In genomic region chr12:96356831-96357230, GRCh38 we compare ENCODE assay signal across 14 cellular contexts. TPM values are rescaled to one million over a fixed set of nuclear protein-coding genes. Genes with fewer than 3 reads are reported as not detected.
DNase-seq lines count a peak whose midpoint lies in the region; ATAC-seq, FAIRE-seq and TF ChIP-seq lines count a peak whose summit lies in the region.
"Had no signal": no experiment of that assay in that cellular context is flagged by ENCODE, and none has a peak within 500 bp of the region (broad histone marks: within the 10 kb centered on the region; RNA-seq: fewer than 3 reads in every experiment).

No MANE protein-coding gene starts in this region.

- H3K4me1 ChIP-seq in GM12878 (ENCODE audit: control insufficient read depth, insufficient read depth, low read length) = peaks cover 7% of the 10 kb centered on the region; the same call in 1 of the 2 replicates
- H3K4me1 ChIP-seq in trophoblast cell (ENCODE audit: control insufficient read depth in 1 of 2, insufficient read depth in 2 of 2, low read length in 2 of 2) = no peaks in the 10 kb centered on the region
- peaks cover 11% of the 10 kb centered on the region for H3K4me1 ChIP-seq in osteoblast (ENCODE audit: insufficient read depth, low read length)
- peaks cover 7 to 39% of the 10 kb centered on the region in 2 donors for H3K4me1 ChIP-seq in adrenal gland (replicated peaks in 1 of 2)

- H3K4me1 Mint-ChIP-seq in activated CD8-positive, alpha-beta T cell treated with anti-CD3 and anti-CD28 coated beads for 36 hours (ENCODE audit: low read depth) = peaks cover 70% of the 10 kb centered on the region
- peaks cover 41% of the 10 kb centered on the region for H3K4me1 Mint-ChIP-seq in activated CD8-positive, alpha-beta T cell treated with anti-CD3 and anti-CD28 coated beads, Interleukin-2, amount 10 ng/mL, durations not matched to agents 7 days and 5 days (ENCODE audit: low read depth)

- H3K36me3 ChIP-seq in GM12878 (ENCODE audit: control insufficient read depth in 2 of 2, insufficient read depth in 2 of 2, low read length in 1 of 2) = no peaks in the 10 kb centered on the region
- no peaks in the 10 kb centered on the region for H3K36me3 ChIP-seq in trophoblast cell (ENCODE audit: control insufficient read depth in 1 of 2, insufficient read depth in 2 of 2, low read length in 2 of 2)
- no peaks in the 10 kb centered on the region for H3K36me3 ChIP-seq in osteoblast (ENCODE audit: insufficient read depth, low read length)
- no peaks in the 10 kb centered on the region for H3K36me3 ChIP-seq in adrenal gland (replicated peaks in 1 of 2)

- peak; percentile 12 for ATAC-seq in activated CD8-positive, alpha-beta T cell treated with anti-CD3 and anti-CD28 coated beads for 36 hours
- no peak for ATAC-seq in activated CD8-positive, alpha-beta T cell treated with anti-CD3 and anti-CD28 coated beads, Interleukin-2, amount 10 ng/mL, durations not matched to agents 7 days and 5 days
- peak; percentile 10; the same call in 2 of the 3 replicates for ATAC-seq in GM12878
- no peak for ATAC-seq in GM19452 (IDR thresholded peaks at IDR 0.05; ENCODE audit: unreplicated experiment)

- POLR2A ChIA-PET in activated CD8-positive, alpha-beta T cell treated with anti-CD3 and anti-CD28 coated beads for 36 hours (lab: Charles Lee) = interaction anchor here (1.0 to 1.8 kb wide), 3 partner anchors 10 to 42 kb away, joined by 3 to 7 read pairs (median 3); no protein-coding TSS in a partner anchor
- POLR2A ChIA-PET in activated CD8-positive, alpha-beta T cell treated with anti-CD3 and anti-CD28 coated beads, Interleukin-2, amount 10 ng/mL, durations not matched to agents 7 days and 5 days (lab: Charles Lee) = no interaction called here
- POLR2A ChIA-PET in GM12878 (lab: Charles Lee) = interaction anchor here (1.1 kb wide), 1 partner anchor 9 kb away, joined by 4 read pairs; no protein-coding TSS in a partner anchor

- no peak overlapping the region for H3K4me3 Mint-ChIP-seq in activated CD8-positive, alpha-beta T cell treated with anti-CD3 and anti-CD28 coated beads for 36 hours
- H3K4me3 Mint-ChIP-seq in activated CD8-positive, alpha-beta T cell treated with anti-CD3 and anti-CD28 coated beads, Interleukin-2, amount 10 ng/mL, durations not matched to agents 7 days and 5 days = no peak overlapping the region
- H3K4me3 Mint-ChIP-seq: CD4-positive, CD25-positive, alpha-beta regulatory T cell; H9; HFFc6 had no signal

- H2AFZ ChIP-seq in GM12878 (ENCODE audit: control insufficient read depth, low read depth, low read length) (no peak overlapping the region), trophoblast cell (ENCODE audit: insufficient read depth, low read length, poor library complexity) (no peak overlapping the region), osteoblast (ENCODE audit: low read length) (no peak overlapping the region)

- H2BK12ac ChIP-seq in trophoblast cell (ENCODE audit: low read length) = no peak overlapping the region

- no peaks in the 10 kb centered on the region for H3K36me3 Mint-ChIP-seq in activated CD8-positive, alpha-beta T cell treated with anti-CD3 and anti-CD28 coated beads for 36 hours (ENCODE audit: low read depth)
- peaks cover 9% of the 10 kb centered on the region for H3K36me3 Mint-ChIP-seq in activated CD8-positive, alpha-beta T cell treated with anti-CD3 and anti-CD28 coated beads, Interleukin-2, amount 10 ng/mL, durations not matched to agents 7 days and 5 days (ENCODE audit: low read depth)
- H3K36me3 Mint-ChIP-seq: CD4-positive, CD25-positive, alpha-beta regulatory T cell had no signal

- H3K4me2 ChIP-seq in GM12878 (ENCODE audit: control insufficient read depth, insufficient read depth) (no peak overlapping the region), trophoblast cell (ENCODE audit: low read length) (no peak overlapping the region), osteoblast (ENCODE audit: insufficient read depth, low read length) (no peak overlapping the region)
- H3K4me2 ChIP-seq: BLaER1 treated with 17β-estradiol and CSF1 and Interleukin-3, amounts not matched to agents 10 nM and 100 nM had no signal

- intact Hi-C loops in activated CD8-positive, alpha-beta T cell treated with anti-CD3 and anti-CD28 coated beads for 36 hours (cut with micrococcal nuclease) = no loop called here
- intact Hi-C loops in GM12878 (cut with micrococcal nuclease; ENCODE audit: unreplicated experiment) = no loop called here
- intact Hi-C loops in adrenal gland (cut with DNase I) = no loop called here

- H2AK5ac ChIP-seq in trophoblast cell (ENCODE audit: low read length) = no peak overlapping the region

- 96% methylated on average over 1 of the region's 1 CpG for WGBS in GM12878 (ENCODE audit: insufficient coverage, insufficient replicate concordance, low lambda C conversion rate, missing lambda C conversion rate)
- no CpG with 5 or more reads among the region's 1 CpG for WGBS in trophoblast cell (ENCODE audit: extremely low coverage, insufficient coverage, insufficient read length)
- 77 to 84% (median 82%) methylated on average over 1 of the region's 1 CpG for WGBS in adrenal gland, 4 donors

- FAIRE-seq in GM12878 (lab: Jason Lieb, UNC) = no peak

- no peak for DNase-seq in activated CD8-positive, alpha-beta T cell treated with anti-CD3 and anti-CD28 coated beads for 36 hours
- DNase-seq in activated CD8-positive, alpha-beta T cell treated with anti-CD3 and anti-CD28 coated beads, Interleukin-2, amount 10 ng/mL, durations not matched to agents 7 days and 5 days = no peak
- no peak for DNase-seq in GM12878 (ENCODE audit: low read depth, low spot score)
- DNase-seq in trophoblast cell = no peak
- no peak for DNase-seq in osteoblast (ENCODE audit: insufficient read length, low spot score, missing footprints)
- no peak for DNase-seq in adrenal gland
- DNase-seq: ACHN; CD4-positive, CD25-positive, alpha-beta regulatory T cell; GOT3; H9; HFFc6 had no signal

- H4K91ac ChIP-seq in trophoblast cell (ENCODE audit: low read depth, low read length) = no peak overlapping the region

- no peak overlapping the region for H3K23ac ChIP-seq in trophoblast cell (ENCODE audit: low read length)

- SMC1A ChIA-PET in GM12878 (lab: Charles Lee; ENCODE audit: uncharacterized antibody, unreplicated experiment) = interaction anchor here (1.2 to 1.5 kb wide), 2 partner anchors 8 to 30 kb away, joined by 3 to 5 read pairs; no protein-coding TSS in a partner anchor

- CTCF ChIA-PET in activated CD8-positive, alpha-beta T cell treated with anti-CD3 and anti-CD28 coated beads for 36 hours (lab: Charles Lee) = interaction anchor here (0.7 to 1.6 kb wide), 5 partner anchors 9 to 21 kb away, joined by 3 to 4 read pairs (median 3); no protein-coding TSS in a partner anchor
- CTCF ChIA-PET in activated CD8-positive, alpha-beta T cell treated with anti-CD3 and anti-CD28 coated beads, Interleukin-2, amount 10 ng/mL, durations not matched to agents 7 days and 5 days (lab: Charles Lee) = interaction anchor here (0.7 to 0.9 kb wide), 2 partner anchors 11 to 43 kb away, joined by 3 read pairs; partner anchors contain the start of gene CDK17
- CTCF ChIA-PET in GM12878 (lab: Yijun Ruan, JAX) = interaction anchor here (1.1 to 1.3 kb wide), 3 partner anchors 8 to 358 kb away, joined by 3 to 4 read pairs (median 3); no protein-coding TSS in a partner anchor

- TF ChIP-seq RAD21 in GM12878 (IDR thresholded peaks at IDR 0.05; ENCODE audit: insufficient read depth, low read depth, low read length) = no peak

- H2BK120ac ChIP-seq in trophoblast cell (ENCODE audit: insufficient read depth, low read length, poor library complexity) = no peak overlapping the region

- H3K9ac ChIP-seq in GM12878 (ENCODE audit: control insufficient read depth, insufficient read depth, low read length) (no peak overlapping the region), trophoblast cell (ENCODE audit: low read length) (no peak overlapping the region)
- H3K9ac ChIP-seq: BLaER1 treated with 17β-estradiol and CSF1 and Interleukin-3, amounts not matched to agents 10 nM and 100 nM had no signal

- H3K27ac Mint-ChIP-seq in activated CD8-positive, alpha-beta T cell treated with anti-CD3 and anti-CD28 coated beads for 36 hours = no peak overlapping the region
- no peak overlapping the region for H3K27ac Mint-ChIP-seq in activated CD8-positive, alpha-beta T cell treated with anti-CD3 and anti-CD28 coated beads, Interleukin-2, amount 10 ng/mL, durations not matched to agents 7 days and 5 days
- H3K27ac Mint-ChIP-seq: HFFc6 had no signal

- no peak overlapping the region for H3K18ac ChIP-seq in trophoblast cell (ENCODE audit: low read length)

- RAD21 ChIA-PET in GM12878 (lab: Charles Lee; ENCODE audit: unreplicated experiment) = interaction anchor here (0.6 to 1.4 kb wide), 2 partner anchors 42 to 44 kb away, joined by 3 to 5 read pairs; partner anchors contain the start of gene CDK17

- no peaks in the 10 kb centered on the region for H3K27me3 Mint-ChIP-seq in activated CD8-positive, alpha-beta T cell treated with anti-CD3 and anti-CD28 coated beads for 36 hours
- H3K27me3 Mint-ChIP-seq in activated CD8-positive, alpha-beta T cell treated with anti-CD3 and anti-CD28 coated beads, Interleukin-2, amount 10 ng/mL, durations not matched to agents 7 days and 5 days (ENCODE audit: low read depth) = no peaks in the 10 kb centered on the region
- H3K27me3 Mint-ChIP-seq: CD4-positive, CD25-positive, alpha-beta regulatory T cell had no signal

- peaks cover 6% of the 10 kb centered on the region; the same call in 1 of the 2 replicates for H4K20me1 ChIP-seq in GM12878 (ENCODE audit: control insufficient read depth, insufficient read depth)
- H4K20me1 ChIP-seq in osteoblast (ENCODE audit: insufficient read depth, low read length) = peaks cover 74% of the 10 kb centered on the region

- TF ChIP-seq CTCF in activated CD8-positive, alpha-beta T cell treated with anti-CD3 and anti-CD28 coated beads for 36 hours (IDR thresholded peaks at IDR 0.05) = no peak
- TF ChIP-seq CTCF in GM12878 (IDR thresholded peaks at IDR 0.05 in 2 of 3, conservative IDR thresholded peaks at IDR 0.05 in 1 of 3; ENCODE audit: control insufficient read depth in 2 of 3, extremely low read depth in 1 of 3, insufficient read depth in 1 of 3, low read depth in 3 of 3, low read length in 3 of 3) (no peak), osteoblast (IDR thresholded peaks at IDR 0.05; ENCODE audit: extremely low read depth, low read depth, low read length) (no peak), adrenal gland (IDR thresholded peaks at IDR 0.05) (no peak)

- H2BK5ac ChIP-seq in trophoblast cell (ENCODE audit: low read depth, low read length, poor library complexity) = no peak overlapping the region

- no peaks in the 10 kb centered on the region for H3K79me1 ChIP-seq in trophoblast cell (ENCODE audit: low read length)

- H4K12ac ChIP-seq in trophoblast cell (ENCODE audit: low read depth, low read length) = no peak overlapping the region

- H3K4ac ChIP-seq in trophoblast cell (ENCODE audit: low read depth, low read length) = peak overlapping the region; percentile 69

- H3K9me3 ChIP-seq in GM12878 (replicated peaks; ENCODE audit: control insufficient read depth, insufficient read depth, low read length) (no peaks in the 10 kb centered on the region), trophoblast cell (ENCODE audit: insufficient read depth, low read depth, low read length) (no peaks in the 10 kb centered on the region), osteoblast (ENCODE audit: low read depth, low read length) (no peaks in the 10 kb centered on the region), adrenal gland (replicated peaks in 1 of 3) (no peaks in the 10 kb centered on the region)

- no TSS peak for BruUV-seq in GM12878 (replicated peaks; lab: Mats Ljungman, UMichigan)

- TF ChIP-seq EP300 in GM12878 (IDR thresholded peaks at IDR 0.05; ENCODE audit: borderline replicate concordance in 1 of 2, control insufficient read depth in 1 of 2, low read depth in 2 of 2, low read length in 2 of 2) = no peak

- H3K27me3 ChIP-seq in GM12878 (replicated peaks in 1 of 2; ENCODE audit: control insufficient read depth in 2 of 2, insufficient read depth in 2 of 2, low read length in 1 of 2) = no peaks in the 10 kb centered on the region
- H3K27me3 ChIP-seq in trophoblast cell (ENCODE audit: insufficient read depth, low read length) = no peaks in the 10 kb centered on the region
- no peaks in the 10 kb centered on the region for H3K27me3 ChIP-seq in osteoblast (ENCODE audit: insufficient read depth, low read length)
- H3K27me3 ChIP-seq in adrenal gland = no peaks in the 10 kb centered on the region
- H3K27me3 ChIP-seq: BLaER1 treated with 17β-estradiol and CSF1 and Interleukin-3, amounts not matched to agents 10 nM and 100 nM had no signal

- H3K14ac ChIP-seq in trophoblast cell (ENCODE audit: low read length) = no peak overlapping the region

- no peak overlapping the region for H3K27ac ChIP-seq in GM12878 (ENCODE audit: control insufficient read depth, insufficient read depth)
- no peak overlapping the region for H3K27ac ChIP-seq in trophoblast cell (ENCODE audit: low read depth, low read length)
- H3K27ac ChIP-seq in osteoblast (ENCODE audit: low read depth, low read length) = no peak overlapping the region
- H3K27ac ChIP-seq in adrenal gland = no peak overlapping the region
- H3K27ac ChIP-seq: BLaER1 treated with 17β-estradiol and CSF1 and Interleukin-3, amounts not matched to agents 10 nM and 100 nM; HL-60 had no signal

- no peaks in the 10 kb centered on the region for H3K9me3 Mint-ChIP-seq in activated CD8-positive, alpha-beta T cell treated with anti-CD3 and anti-CD28 coated beads for 36 hours
- no peaks in the 10 kb centered on the region for H3K9me3 Mint-ChIP-seq in activated CD8-positive, alpha-beta T cell treated with anti-CD3 and anti-CD28 coated beads, Interleukin-2, amount 10 ng/mL, durations not matched to agents 7 days and 5 days (ENCODE audit: insufficient read depth)
- H3K9me3 Mint-ChIP-seq: CD4-positive, CD25-positive, alpha-beta regulatory T cell; H9; HFFc6 had no signal

- in situ Hi-C loops in GM12878 (cut with MboI) = no loop called here

- H3K79me2 ChIP-seq in GM12878 (ENCODE audit: control insufficient read depth, insufficient read depth, low read length) (peaks cover 82% of the 10 kb centered on the region), trophoblast cell (ENCODE audit: control insufficient read depth, insufficient read depth, low read length, poor library complexity) (no peaks in the 10 kb centered on the region), osteoblast (ENCODE audit: insufficient read depth, low read length) (peaks cover 99% of the 10 kb centered on the region)

- H3K4me3 ChIP-seq in GM12878 = no peak overlapping the region
- H3K4me3 ChIP-seq in trophoblast cell (ENCODE audit: low read depth, low read length) = no peak overlapping the region
- no peak overlapping the region for H3K4me3 ChIP-seq in osteoblast (ENCODE audit: insufficient read depth, low read length)
- H3K4me3 ChIP-seq in adrenal gland = no peak overlapping the region
- H3K4me3 ChIP-seq: BLaER1 treated with 17β-estradiol and CSF1 and Interleukin-3, amounts not matched to agents 10 nM and 100 nM had no signal

- TF ChIP-seq POLR2A in GM12878 (IDR thresholded peaks at IDR 0.05; ENCODE audit: low read depth, low read length) (no peak), adrenal gland (IDR thresholded peaks at IDR 0.05) (no peak)

- no peak overlapping the region for H4K8ac ChIP-seq in trophoblast cell (ENCODE audit: low read depth, low read length)

RNA-seq across cellular contexts. Expression of gene CDK17, which starts 43.4 kb away (rescaled TPM):
- total RNA-seq in activated CD8-positive, alpha-beta T cell treated with anti-CD3 and anti-CD28 coated beads for 36 hours = 10 to 100 TPM; 28.4 to 29.0 TPM
- 10 to 100 TPM; 38.2 to 39.5 TPM for total RNA-seq in activated CD8-positive, alpha-beta T cell treated with anti-CD3 and anti-CD28 coated beads, Interleukin-2, amount 10 ng/mL, durations not matched to agents 7 days and 5 days
- total RNA-seq in GM12878 (2013; cell fraction: nucleolus; rRNA removed) = 336 and 338 TPM in 2 replicates
- 20.7 and 27.2 TPM in 2 replicates for total RNA-seq in GM12878 (2014; rRNA removed)
- total RNA-seq in GM12878 (2014; rRNA removed; fragmentation: Illumina TruSeq; extraction: Trizol) = 30.7 and 35.2 TPM in 2 replicates
- 22.5 and 24.1 TPM in 2 replicates for total RNA-seq in GM12878 (2021)
- polyA plus RNA-seq in GM12878 (2011; ENCODE audit: low read depth) = 7.0 TPM
- polyA plus RNA-seq in GM12878 (2011; rRNA removed) = 45.6 and 58.6 TPM in 2 replicates
- polyA plus RNA-seq in GM12878 (2011; cell fraction: cytosol; rRNA removed) = 15.6 and 23.9 TPM in 2 replicates
- polyA plus RNA-seq in GM12878 (2011; cell fraction: nucleus; rRNA removed) = 35.5 and 43.7 TPM in 2 replicates
- 11.3 and 18.1 TPM in 2 replicates for polyA plus RNA-seq in GM12878 (2012)
- 25.2 and 51.7 TPM in 2 replicates for polyA plus RNA-seq in GM12878 (2014; fragmentation: Illumina TruSeq; extraction: Trizol)
- 1 to 10 TPM; 5.6 to 6.1 TPM for polyA plus RNA-seq in GM12878 (2014; fragmentation: Nextera tagmentation; extraction: Ambion mirVana)
- 10.3 and 14.6 TPM in 2 replicates for polyA plus RNA-seq in GM12878 (2014; rRNA removed)
- 10 to 100 TPM; 15.9 to 16.0 TPM for polyA plus RNA-seq in GM12878 (2016; fragmentation: Nextera tagmentation; extraction: Ambion mirVana)
- polyA minus RNA-seq in GM12878 (2011; rRNA and poly(A)+ RNA removed) = 94.9 and 124 TPM in 2 replicates
- 39.3 and 40.5 TPM in 2 replicates for polyA minus RNA-seq in GM12878 (2011; cell fraction: cytosol; rRNA and poly(A)+ RNA removed)
- polyA minus RNA-seq in GM12878 (2011; cell fraction: nucleus; rRNA and poly(A)+ RNA removed) = 120 and 158 TPM in 2 replicates
- 13.4 and 13.5 TPM in 2 replicates for polyA plus RNA-seq in trophoblast cell (2013)
- 64.8 and 68.0 TPM in 2 replicates for total RNA-seq in osteoblast
- 10 to 100 TPM; 10.3 to 52.6 (median 21.7) TPM for total RNA-seq in adrenal gland
- polyA plus RNA-seq in adrenal gland = 10 to 100 TPM in 1 of 3 donors, 1 to 10 TPM in 2; 8.0 to 13.9 (median 9.8) TPM

Comparison
In these comparisons a context has a peak if more than half of its experiments do, and no peak if none do; other contexts are left out.
1. ATAC-seq: peak in activated CD8-positive, alpha-beta T cell treated with anti-CD3 and anti-CD28 coated beads for 36 hours (single experiment) and GM12878 (single experiment); none in activated CD8-positive, alpha-beta T cell treated with anti-CD3 and anti-CD28 coated beads, Interleukin-2, amount 10 ng/mL, durations not matched to agents 7 days and 5 days (single experiment) and GM19452 (single experiment).